In the genomic region with DNA sequence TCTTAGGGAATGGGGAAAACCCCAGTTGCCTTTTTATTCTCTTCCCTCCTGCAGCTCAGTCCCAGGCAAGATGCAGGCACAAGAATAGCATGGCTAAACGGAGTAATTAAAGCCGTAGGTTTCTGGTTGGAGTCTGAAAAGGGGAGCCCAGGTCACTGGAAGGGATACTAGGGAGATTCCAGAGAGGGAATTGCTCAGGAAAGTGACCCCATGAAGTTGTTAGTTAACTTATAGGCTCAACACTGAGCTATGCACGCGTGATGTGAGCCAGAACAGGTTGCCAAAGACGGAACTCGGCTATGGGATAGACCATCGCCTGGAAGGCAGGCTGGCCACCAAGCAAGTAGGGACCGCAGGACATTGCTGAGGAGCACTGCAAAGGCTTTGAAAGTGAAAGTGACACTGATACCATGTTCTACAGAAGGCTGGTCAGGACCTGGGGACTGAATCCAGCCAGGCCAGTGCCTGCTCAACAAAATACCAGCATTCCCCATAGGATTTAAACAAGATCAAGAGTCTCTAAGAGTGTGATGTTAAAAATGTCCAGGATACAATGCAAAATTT, we compare ENCODE assay signal across 18 cellular contexts. TPM values are rescaled to one million over a fixed set of nuclear protein-coding genes. Genes with fewer than 3 reads are reported as not detected.
DNase-seq lines count a peak whose midpoint lies in the region; ATAC-seq and TF ChIP-seq lines count a peak whose summit lies in the region.
"Had no signal": no experiment of that assay in that cellular context is flagged by ENCODE, and none has a peak within 500 bp of the region (broad histone marks: within the 10 kb centered on the region; RNA-seq: fewer than 3 reads in every experiment).

No MANE protein-coding gene starts in this region.

- H3K27me3 ChIP-seq in DOHH2 (ENCODE audit: control insufficient read depth, low read length) (no peaks in the 10 kb centered on the region), Panc1 (ENCODE audit: control insufficient read depth, insufficient read depth, low read length) (no peaks in the 10 kb centered on the region), iPS-18a (ENCODE audit: control insufficient read depth, insufficient read depth, low read length) (no peaks in the 10 kb centered on the region), hepatocyte (no peaks in the 10 kb centered on the region)
- H3K27me3 ChIP-seq: Peyer's patch had no signal

- no peaks in the 10 kb centered on the region for H3K4me1 Mint-ChIP-seq in immature natural killer cell

- TF ChIP-seq CTCF in DOHH2 (IDR thresholded peaks at IDR 0.05; ENCODE audit: low read depth, low read length, poor library complexity, severe bottlenecking) (no peak), Panc1 (IDR thresholded peaks at IDR 0.05) (no peak), hepatocyte (IDR thresholded peaks at IDR 0.05; ENCODE audit: poor library complexity) (no peak)

- H3K27me3 Mint-ChIP-seq in immature natural killer cell (ENCODE audit: low read depth in 3 of 3) = peaks cover 0 to 3% (median 2%) of the 10 kb centered on the region in 3 donors

- WGBS in hepatocyte (ENCODE audit: low lambda C conversion rate, missing lambda C conversion rate) = 92% methylated on average over 8 of the region's 8 CpGs

- H3K4me2 ChIP-seq in DOHH2 (ENCODE audit: low read length) (peak overlapping the region; percentile 78; the same call in 1 of the 2 replicates), hepatocyte (no peak overlapping the region)

- CTCF ChIA-PET in Panc1 (lab: Charles Lee) = interaction anchor here (0.6 kb wide), 1 partner anchor 213 kb away, joined by 3 read pairs; no protein-coding TSS in a partner anchor

- H3K4me3 ChIP-seq in DOHH2 (ENCODE audit: low read length) = no peak overlapping the region
- peak overlapping the region in 1 of 2 experiments; percentile 25; a peak in 2 of 4 replicates for H3K4me3 ChIP-seq in Panc1 (ENCODE audit: low read depth in 2 of 2, low read length in 2 of 2)
- peak overlapping the region; percentile 12 for H3K4me3 ChIP-seq in iPS-18a (ENCODE audit: low read length)
- no peak overlapping the region for H3K4me3 ChIP-seq in hepatocyte
- H3K4me3 ChIP-seq: lung, Peyer's patch had no signal

- no peak for DNase-seq in Panc1 (ENCODE audit: low read depth, low spot score)
- peak; percentile 50 for DNase-seq in renal cortical epithelial cell (ENCODE audit: low read depth)
- DNase-seq in immature natural killer cell = no peak
- no peak for DNase-seq in NCI-H2081 (lab: John Stamatoyannopoulos, UW)
- DNase-seq in hepatocyte (ENCODE audit: low spot score) = no peak
- DNase-seq: AML-193; central memory CD4-positive, alpha-beta T cell; DMS 273 treated with DMSO at 0.1 percent for 48 hours; hippocampal formation; Karpas-422; NCI-H146 had no signal

- H4K20me1 ChIP-seq in DOHH2 (ENCODE audit: control insufficient read depth, insufficient read depth, low read depth, low read length) (peaks cover 12% of the 10 kb centered on the region), hepatocyte (ENCODE audit: insufficient read depth, poor library complexity, severe bottlenecking) (peaks cover 18% of the 10 kb centered on the region)

- no peak overlapping the region for H2AFZ ChIP-seq in hepatocyte

- H3K27ac Mint-ChIP-seq in immature natural killer cell = no peak overlapping the region
- H3K27ac Mint-ChIP-seq: activated naive CD4-positive, alpha-beta T cell treated with anti-CD3 and anti-CD28 coated beads, Interleukin-2, amount 50 U/mL, for 72 hours had no signal

- ATAC-seq in Panc1 = peak; percentile 80
- ATAC-seq in HG02973 (IDR thresholded peaks at IDR 0.05; ENCODE audit: unreplicated experiment) = no peak
- ATAC-seq: activated naive CD4-positive, alpha-beta T cell treated with anti-CD3 and anti-CD28 coated beads, Interleukin-2, amount 50 U/mL, for 72 hours had no signal

- in situ Hi-C loops in Panc1 (cut with HindIII; ENCODE audit: low pct_unique_long_range_greater_than_20kb, low sequenced_read_pairs) = no loop called here

- H3K4me1 ChIP-seq in DOHH2 (ENCODE audit: control insufficient read depth, low read length) (peaks cover 87% of the 10 kb centered on the region), Panc1 (ENCODE audit: control insufficient read depth, insufficient read depth, low read length) (peaks cover 24% of the 10 kb centered on the region), iPS-18a (ENCODE audit: control insufficient read depth, low read depth, low read length) (peaks cover 33% of the 10 kb centered on the region), hepatocyte (ENCODE audit: insufficient read depth) (peaks cover 8% of the 10 kb centered on the region)

- H3F3A ChIP-seq in DOHH2 (ENCODE audit: control insufficient read depth, insufficient read depth) = peaks cover 44% of the 10 kb centered on the region

- H3K9ac ChIP-seq in iPS-18a (ENCODE audit: low read length) = no peak overlapping the region

- no peaks in the 10 kb centered on the region for H3K9me3 Mint-ChIP-seq in immature natural killer cell
- H3K9me3 Mint-ChIP-seq: activated naive CD4-positive, alpha-beta T cell treated with anti-CD3 and anti-CD28 coated beads, Interleukin-2, amount 50 U/mL, for 72 hours; neural crest cell had no signal

- H3K79me2 ChIP-seq in DOHH2 (ENCODE audit: control insufficient read depth, low read length) (peaks cover 95% of the 10 kb centered on the region), hepatocyte (peaks cover 96% of the 10 kb centered on the region)

- no TSS peak for BruUV-seq in Panc1 (replicated peaks; lab: Mats Ljungman, UMichigan)

- no peak overlapping the region for H3K27ac ChIP-seq in DOHH2 (ENCODE audit: low read depth, low read length)
- peak overlapping the region; percentile 44 for H3K27ac ChIP-seq in Panc1 (ENCODE audit: low read length)
- no peak overlapping the region for H3K27ac ChIP-seq in iPS-18a (ENCODE audit: low read length)
- no peak overlapping the region for H3K27ac ChIP-seq in hepatocyte

- peaks cover 0 to 3% (median 0%) of the 10 kb centered on the region in 3 donors for H3K36me3 Mint-ChIP-seq in immature natural killer cell
- H3K36me3 Mint-ChIP-seq: activated naive CD4-positive, alpha-beta T cell treated with anti-CD3 and anti-CD28 coated beads, Interleukin-2, amount 50 U/mL, for 72 hours had no signal

- no peaks in the 10 kb centered on the region for H3K9me2 ChIP-seq in DOHH2 (replicated peaks; ENCODE audit: control insufficient read depth, low read length)
- no peaks in the 10 kb centered on the region for H3K9me2 ChIP-seq in hepatocyte (replicated peaks; ENCODE audit: insufficient read depth)

- no peaks in the 10 kb centered on the region for H3K9me3 ChIP-seq in DOHH2 (ENCODE audit: control insufficient read depth, insufficient read depth, low read length)
- no peaks in the 10 kb centered on the region for H3K9me3 ChIP-seq in Panc1 (ENCODE audit: control insufficient read depth, insufficient read depth, low read depth, low read length)
- no peaks in the 10 kb centered on the region for H3K9me3 ChIP-seq in iPS-18a (ENCODE audit: control insufficient read depth, low read depth, low read length)
- no peaks in the 10 kb centered on the region for H3K9me3 ChIP-seq in hepatocyte (ENCODE audit: low read depth)
- H3K9me3 ChIP-seq: Peyer's patch had no signal

- intact Hi-C loops in Panc1 (cut with micrococcal nuclease; ENCODE audit: unreplicated experiment) = no loop called here

- peaks cover 36% of the 10 kb centered on the region for H3K36me3 ChIP-seq in DOHH2 (ENCODE audit: control insufficient read depth, low read length)
- no peaks in the 10 kb centered on the region for H3K36me3 ChIP-seq in Panc1 (ENCODE audit: control insufficient read depth, insufficient read depth, low read length)
- H3K36me3 ChIP-seq in iPS-18a (ENCODE audit: control insufficient read depth, low read depth, low read length) = no peaks in the 10 kb centered on the region
- no peaks in the 10 kb centered on the region for H3K36me3 ChIP-seq in hepatocyte (replicated peaks; ENCODE audit: insufficient read depth, low read depth)
- H3K36me3 ChIP-seq: Peyer's patch had no signal

- POLR2A ChIA-PET in Panc1 (lab: Charles Lee) = no interaction called here

- H3K4me3 Mint-ChIP-seq in immature natural killer cell = no peak overlapping the region
- H3K4me3 Mint-ChIP-seq: neural crest cell had no signal

RNA-seq across cellular contexts. Expression of gene FARP2, which starts 7.3 kb away (rescaled TPM):
- total RNA-seq in Panc1 (2021; ENCODE audit: unreplicated experiment) (80.3 TPM), renal cortical epithelial cell (51.6 and 62.0 TPM in 2 replicates), hepatocyte (29.1 and 29.3 TPM in 2 replicates)
- polyA plus RNA-seq in Panc1 (2012; ENCODE audit: insufficient read length) = 36.6 TPM
- polyA plus RNA-seq in immature natural killer cell (1 to 10 TPM; 5.3 to 8.3 (median 8.2) TPM), hepatocyte (28.4 and 29.6 TPM in 2 replicates)

RNA-seq across cellular contexts. Expression of gene SEPTIN2, which starts 47.7 kb away (rescaled TPM):
- total RNA-seq in Panc1 (2021; ENCODE audit: unreplicated experiment) (303 TPM), renal cortical epithelial cell (560 and 750 TPM in 2 replicates), hepatocyte (373 and 388 TPM in 2 replicates)
- polyA plus RNA-seq in Panc1 (2012; ENCODE audit: insufficient read length) = 243 TPM
- polyA plus RNA-seq in immature natural killer cell (100 to 1,000 TPM; 204 to 249 (median 207) TPM), hepatocyte (314 and 315 TPM in 2 replicates)

RNA-seq across cellular contexts. Expression of gene HDLBP, which starts 47.9 kb away (rescaled TPM):
- total RNA-seq in Panc1 (2021; ENCODE audit: unreplicated experiment) (656 TPM), renal cortical epithelial cell (531 and 826 TPM in 2 replicates), hepatocyte (393 and 437 TPM in 2 replicates)
- polyA plus RNA-seq in Panc1 (2012; ENCODE audit: insufficient read length) = 717 TPM
- polyA plus RNA-seq in immature natural killer cell (10 to 100 TPM; 20.4 to 71.7 (median 31.5) TPM), hepatocyte (389 and 394 TPM in 2 replicates)
